Comparison of ENCODE assay signal across 11 cellular contexts in genomic region chr1:116110507-116111195, GRCh38. TPM values are rescaled to one million over a fixed set of nuclear protein-coding genes. Genes with fewer than 3 reads are reported as not detected.
A peak's percentile ranks its signal among the peaks of the same experiment; 100 is the strongest.
DNase-seq lines count a peak whose midpoint lies in the region; ATAC-seq, FAIRE-seq and TF ChIP-seq lines count a peak whose summit lies in the region.
"Had no signal": no experiment of that assay in that cellular context is flagged by ENCODE, and none has a peak within 500 bp of the region (broad histone marks: within the 10 kb centered on the region; RNA-seq: fewer than 3 reads in every experiment).

No MANE protein-coding gene starts in this region.

- ATAC-seq in GM19324 (IDR thresholded peaks at IDR 0.05; ENCODE audit: low FRiP score, unreplicated experiment), result peak; percentile 59
- ATAC-seq in HG02852 (IDR thresholded peaks at IDR 0.05; ENCODE audit: unreplicated experiment), result peak; percentile 66
- peak; percentile 27 for ATAC-seq in sciatic nerve
- ATAC-seq: stimulated activated naive CD8-positive, alpha-beta T cell treated with anti-CD3 and anti-CD28 coated beads, Interleukin-15, amount 100 ng/mL, for 72 hours had no signal

- H3K36me3 ChIP-seq in BE2C, result no peaks in the 10 kb centered on the region

- H3K27me3 ChIP-seq in BE2C, result no peaks in the 10 kb centered on the region; the same call in none of the 2 replicates

- H3K4me3 ChIP-seq in BE2C (ENCODE audit: low read depth, low read length), result no peak overlapping the region

- no peak for FAIRE-seq in RCC 7860 (lab: Jason Lieb, UNC)

- no peaks in the 10 kb centered on the region for H3K4me1 ChIP-seq in BE2C

- DNase-seq in SIG-M5 (lab: John Stamatoyannopoulos, UW) (peak; percentile 16), sciatic nerve (ENCODE audit: low spot score) (no peak), LoVo (ENCODE audit: low spot score) (no peak), RCC 7860 (ENCODE audit: low spot score) (no peak), BE2C (no peak), AML-193 (lab: John Stamatoyannopoulos, UW) (no peak)
- DNase-seq: retina; stimulated activated naive CD8-positive, alpha-beta T cell treated with anti-CD3 and anti-CD28 coated beads, Interleukin-15, amount 100 ng/mL, for 72 hours had no signal

- no peaks in the 10 kb centered on the region for H3K9me3 ChIP-seq in BE2C

- no peak for TF ChIP-seq CTCF in BE2C (IDR thresholded peaks at IDR 0.05; ENCODE audit: low read depth, low read length)

- intact Hi-C loops in sciatic nerve (cut with DNase I), result no loop called here

RNA-seq across cellular contexts. Expression of gene MAB21L3, which starts 0.5 kb away (rescaled TPM):
- not detected for total RNA-seq in sciatic nerve
- not detected for polyA plus RNA-seq in BE2C (2012; ENCODE audit: insufficient read depth, insufficient read length, low read depth)
- total RNA-seq: activated CD8-positive, alpha-beta memory T cell treated with anti-CD3 and anti-CD28 coated beads for 36 hours had no signal
